8 cellular contexts compared by ENCODE assay signal in genomic region chr17:75109407-75110236, GRCh38. TPM values are rescaled to one million over a fixed set of nuclear protein-coding genes. Genes with fewer than 3 reads are reported as not detected.
A peak's percentile ranks its signal among the peaks of the same experiment; 100 is the strongest.
DNase-seq lines count a peak whose midpoint lies in the region; ATAC-seq, FAIRE-seq and TF ChIP-seq lines count a peak whose summit lies in the region.

Gene ARMC7 (plus strand): TSS chr17:75109969. CDS start chr17:75110289, 320 bp downstream.

- H3K27ac ChIP-seq in pancreas, result peak within 1 kb of the TSS; percentile 5 to 58 (median 26)
- peak within 1 kb of the TSS; percentile 56 to 76 (median 65) for H3K27ac ChIP-seq in thyroid gland

- no peak for FAIRE-seq in pancreas (lab: Jason Lieb, UNC)

- H3K4me3 ChIP-seq in pancreas (peak within 1 kb of the TSS; percentile 55 to 82 (median 62)), thyroid gland (replicated peaks in 1 of 3) (peak within 1 kb of the TSS; percentile 47 to 74 (median 66))

- H3K4me3 Mint-ChIP-seq in HFFc6, result peak within 1 kb of the TSS; percentile 93

- H3K4me1 ChIP-seq in pancreas (peaks cover 0 to 6% (median 5%) of the 10 kb centered on the region in 3 donors), thyroid gland (peaks cover 22 to 50% of the 10 kb centered on the region in 2 donors)

- DNase-seq in GM03348 (ENCODE audit: low spot score), result peak; percentile 98
- peak; percentile 78 for DNase-seq in HFFc6
- DNase-seq in NCI-H1048 (lab: John Stamatoyannopoulos, UW), result peak; percentile 80
- DNase-seq in SKM-1 (lab: John Stamatoyannopoulos, UW; ENCODE audit: unreplicated experiment), result peak; percentile 86
- DNase-seq in activated naive CD4-positive, alpha-beta T cell treated with anti-CD3 and anti-CD28 coated beads, Interleukin-2, amount 50 U/mL, for 16 hours, result peak; percentile 93
- DNase-seq in Right ventricle myocardium inferior (ENCODE audit: missing footprints), result peak; percentile 95
- DNase-seq in pancreas, result peak; percentile 88 to 98 (median 92)
- DNase-seq in thyroid gland, result peak; percentile 92 to 93

- H3K9me3 ChIP-seq in pancreas (no peaks in the 10 kb centered on the region), thyroid gland (no peaks in the 10 kb centered on the region)

- intact Hi-C loops in Right ventricle myocardium inferior (cut with DNase I), result loop anchor here (5.0 kb wide), 1 partner anchor 147 kb away; no protein-coding TSS in a partner anchor
- intact Hi-C loops in pancreas (cut with DNase I), result loop anchor here in 1 of 3 donors (10.0 kb wide), 1 partner anchor 75 kb away; the partner anchor contains the start of gene SUMO2
- intact Hi-C loops in thyroid gland (cut with DNase I), result loop anchor here (5.0 kb wide), 3 partner anchors 47 to 147 kb away; partner anchors contain the start of gene SUMO2

- peaks cover 16% of the 10 kb centered on the region for H3K36me3 Mint-ChIP-seq in HFFc6 (ENCODE audit: low read depth)

- peaks cover 34% of the 10 kb centered on the region for H3K4me1 Mint-ChIP-seq in HFFc6 (ENCODE audit: low read depth)

- H3K27me3 Mint-ChIP-seq in HFFc6 (ENCODE audit: insufficient read depth), result peaks cover 2% of the 10 kb centered on the region; the same call in 1 of the 2 replicates

- H3K27ac Mint-ChIP-seq in HFFc6, result peak within 1 kb of the TSS; percentile 49; the same call in 1 of the 2 replicates

- no peaks in the 10 kb centered on the region for H3K9me3 Mint-ChIP-seq in HFFc6

- H3K36me3 ChIP-seq in pancreas, result no peaks in the 10 kb centered on the region
- H3K36me3 ChIP-seq in thyroid gland, result no peaks in the 10 kb centered on the region

- WGBS in pancreas, 2 donors, result 1% methylated on average over 67 to 68 of the region's 68 CpGs
- 0 to 1% methylated on average over 4 to 9 of the region's 68 CpGs for WGBS in thyroid gland, 2 donors

- TF ChIP-seq CTCF in HFFc6 (IDR thresholded peaks at IDR 0.05), result no peak
- no peak for TF ChIP-seq CTCF in pancreas (IDR thresholded peaks at IDR 0.05)
- TF ChIP-seq CTCF in thyroid gland (IDR thresholded peaks at IDR 0.05), result peak in 1 of 6 experiments; percentile 5

- peak in 1 of 2 donors; percentile 85 for TF ChIP-seq POLR2A in thyroid gland (IDR thresholded peaks at IDR 0.05)

- H3K27me3 ChIP-seq in pancreas (no peaks in the 10 kb centered on the region), thyroid gland (no peaks in the 10 kb centered on the region)

- ATAC-seq in Right ventricle myocardium inferior, result peak; percentile 92
- peak; percentile 79 to 91 (median 89) for ATAC-seq in pancreas

RNA-seq across cellular contexts. Expression of gene ARMC7, which starts in this region (rescaled TPM):
- total RNA-seq in HFFc6 (2021; fragmentation: NEBNext Ultra II Directional; extraction: Animal tissue kit (Norgen Biotek cat#: 25700)), result 10 to 100 TPM in 2 of 6 experiments, 1 to 10 TPM in 4; 9.1 to 11.7 (median 9.6) TPM
- total RNA-seq in Right ventricle myocardium inferior, result 6.4 TPM
- total RNA-seq in pancreas, result 1 to 10 TPM; 2.3 to 7.4 (median 3.4) TPM
- polyA plus RNA-seq in pancreas, result 1 to 10 TPM; 5.7 to 6.3 TPM
- total RNA-seq in thyroid gland, result 10 to 100 TPM in 2 of 4 donors, 1 to 10 TPM in 2; 8.7 to 13.1 (median 10.5) TPM

Comparison
In these comparisons a context has a peak if more than half of its experiments do, and no peak if none do; other contexts are left out.
1. Peak in every context shown above with its lines: DNase-seq, ATAC-seq, H3K4me3 ChIP-seq and H3K27ac ChIP-seq.